Comparison of ENCODE assay signal across 22 cellular contexts in the genomic region with DNA sequence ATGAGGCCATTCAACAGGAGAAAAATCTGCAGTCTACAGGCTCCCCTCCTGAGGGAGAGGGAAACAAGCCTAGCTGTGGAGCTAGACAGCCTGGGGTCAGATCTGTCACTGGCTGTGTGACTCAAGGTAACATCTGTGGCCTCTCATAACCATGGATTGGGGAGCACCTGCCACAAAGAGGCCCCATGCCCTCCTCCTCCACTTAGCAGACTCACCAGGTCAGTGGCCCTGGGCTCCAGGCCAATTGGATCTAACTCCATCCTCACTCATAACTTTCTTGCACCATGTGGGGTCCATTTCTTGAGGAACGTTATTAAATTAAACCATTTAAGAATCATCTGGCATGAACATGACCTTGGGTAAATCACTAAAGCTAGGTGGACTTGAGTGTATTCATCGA. TPM values are rescaled to one million over a fixed set of nuclear protein-coding genes. Genes with fewer than 3 reads are reported as not detected.
"Had no signal": no experiment of that assay in that cellular context is flagged by ENCODE, and none has a peak within 500 bp of the region (broad histone marks: within the 10 kb centered on the region; RNA-seq: fewer than 3 reads in every experiment).

No MANE protein-coding gene starts in this region.

- H3K9me3 Mint-ChIP-seq: activated CD4-positive, alpha-beta T cell treated with anti-CD3 and anti-CD28 coated beads, Interleukin-2, amount 10 ng/mL, durations not matched to agents 24 days and 14 days; dendritic cell treated with granulocyte-macrophage colony-stimulating factor and Interleukin-4, amounts not matched to agents 40 ng/mL and 50 ng/mL, for 4 days; effector memory CD8-positive, alpha-beta T cell; naive B cell; T-helper 2 cell treated with Interferon-gamma antibody and Interleukin-4, amounts not matched to agents 5 μg/mL and 100 μg/mL, for 36 hours had no signal

- H3K4me3 Mint-ChIP-seq: activated CD4-positive, alpha-beta T cell treated with anti-CD3 and anti-CD28 coated beads, Interleukin-2, amount 10 ng/mL, durations not matched to agents 24 days and 14 days; dendritic cell treated with granulocyte-macrophage colony-stimulating factor and Interleukin-4, amounts not matched to agents 40 ng/mL and 50 ng/mL, for 4 days; effector memory CD8-positive, alpha-beta T cell; naive B cell had no signal

- H3K27ac Mint-ChIP-seq: activated CD4-positive, alpha-beta T cell treated with anti-CD3 and anti-CD28 coated beads, Interleukin-2, amount 10 ng/mL, durations not matched to agents 24 days and 14 days; dendritic cell treated with granulocyte-macrophage colony-stimulating factor and Interleukin-4, amounts not matched to agents 40 ng/mL and 50 ng/mL, for 4 days; effector memory CD8-positive, alpha-beta T cell; naive B cell; T-helper 2 cell treated with Interferon-gamma antibody and Interleukin-4, amounts not matched to agents 5 μg/mL and 100 μg/mL, for 36 hours had no signal

- DNase-seq: activated CD4-positive, alpha-beta T cell treated with anti-CD3 and anti-CD28 coated beads, Interleukin-2, amount 10 ng/mL, durations not matched to agents 24 days and 14 days; activated CD4-positive, CD25-positive, alpha-beta regulatory T cell; activated CD8-positive, alpha-beta memory T cell treated with anti-CD3 and anti-CD28 coated beads for 24 hours; activated naive CD4-positive, alpha-beta T cell treated with Interleukin-2 at 50 U/mL for 16 hours; brain microvascular endothelial cell; cerebellar nuclear complex; effector memory CD8-positive, alpha-beta T cell; head of caudate nucleus; left cardiac atrium; midbrain; naive B cell; occipital lobe; stimulated activated naive CD8-positive, alpha-beta T cell treated with anti-CD3 and anti-CD28 coated beads, Interleukin-15, Interleukin-2, amounts not matched to agents 100 U/mL and 50 U/mL, for 24 hours; upper lobe of left lung had no signal

- H3K9me3 ChIP-seq: upper lobe of left lung had no signal

- H3K4me3 ChIP-seq: lung had no signal

- H3K36me3 ChIP-seq: brain microvascular endothelial cell, upper lobe of left lung had no signal

- H3K27ac ChIP-seq: brain microvascular endothelial cell had no signal

- FAIRE-seq: frontal cortex had no signal

- ATAC-seq: effector memory CD8-positive, alpha-beta T cell; left cardiac atrium; sciatic nerve; stimulated activated naive CD8-positive, alpha-beta T cell treated with anti-CD3 and anti-CD28 coated beads, Interleukin-15, Interleukin-2, amounts not matched to agents 100 U/mL and 50 U/mL, for 24 hours had no signal

RNA-seq across cellular contexts. Expression of gene GDF10, which starts 1.8 kb away (rescaled TPM):
- total RNA-seq: pulmonary artery endothelial cell had no signal

RNA-seq across cellular contexts. Expression of gene GDF2, which starts 20.4 kb away (rescaled TPM):
- total RNA-seq: activated CD4-positive, alpha-beta T cell treated with anti-CD3 and anti-CD28 coated beads, Interleukin-2, amount 10 ng/mL, durations not matched to agents 24 days and 14 days; fibroblast of lung; frontal cortex; left cardiac atrium; lung; occipital lobe; pulmonary artery endothelial cell; sciatic nerve; temporal lobe; upper lobe of left lung had no signal

RNA-seq across cellular contexts. Expression of gene RBP3, which starts 46.3 kb away (rescaled TPM):
- total RNA-seq: activated CD4-positive, alpha-beta T cell treated with anti-CD3 and anti-CD28 coated beads, Interleukin-2, amount 10 ng/mL, durations not matched to agents 24 days and 14 days; fibroblast of lung; frontal cortex; left cardiac atrium; lung; occipital lobe; pulmonary artery endothelial cell; sciatic nerve; temporal lobe; upper lobe of left lung had no signal
